Comparison of ENCODE assay signal across 10 cellular contexts in the genomic region with DNA sequence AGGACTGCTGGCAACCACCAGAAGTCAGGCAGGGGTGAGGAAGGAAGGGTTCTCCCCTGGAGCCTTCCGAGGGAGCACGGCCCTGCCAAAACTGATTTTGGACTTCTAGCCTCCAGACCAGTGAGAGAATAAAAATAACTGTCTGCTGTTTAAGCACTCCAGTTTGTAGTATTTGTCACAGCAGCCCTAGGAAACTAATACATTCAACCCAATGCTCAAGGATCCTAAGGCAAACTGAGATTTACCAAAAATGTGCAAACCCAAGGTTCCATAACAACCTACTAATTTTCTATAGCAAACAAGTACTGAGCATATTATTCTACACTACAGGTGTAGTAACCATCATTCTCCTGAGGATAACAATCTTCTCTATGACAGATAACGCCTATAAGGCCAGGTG.
"Had no signal": no experiment of that assay in that cellular context is flagged by ENCODE, and none has a peak within 500 bp of the region (broad histone marks: within the 10 kb centered on the region; RNA-seq: fewer than 3 reads in every experiment).

No MANE protein-coding gene starts in this region.

- H2AFZ ChIP-seq: GM23338 had no signal

- H3K27ac Mint-ChIP-seq: GM23338, H9, HFFc6 had no signal

- ATAC-seq: GM23338, HCT116, K562 had no signal

- FAIRE-seq: H1, H54, K562 had no signal

- H3K4me2 ChIP-seq: GM23338 had no signal

- DNase-seq: H9, HFFc6, IMR-90, KG1 had no signal

- H3K4me3 ChIP-seq: GM23338, K562 had no signal

- H3K4me3 Mint-ChIP-seq: GM23338, H9, HFFc6 had no signal

- H3K27ac ChIP-seq: HL-60 had no signal

- H3K9me3 Mint-ChIP-seq: GM23338, H9, HFFc6 had no signal
